Comparison of ENCODE assay signal across 23 cellular contexts in the genomic region with DNA sequence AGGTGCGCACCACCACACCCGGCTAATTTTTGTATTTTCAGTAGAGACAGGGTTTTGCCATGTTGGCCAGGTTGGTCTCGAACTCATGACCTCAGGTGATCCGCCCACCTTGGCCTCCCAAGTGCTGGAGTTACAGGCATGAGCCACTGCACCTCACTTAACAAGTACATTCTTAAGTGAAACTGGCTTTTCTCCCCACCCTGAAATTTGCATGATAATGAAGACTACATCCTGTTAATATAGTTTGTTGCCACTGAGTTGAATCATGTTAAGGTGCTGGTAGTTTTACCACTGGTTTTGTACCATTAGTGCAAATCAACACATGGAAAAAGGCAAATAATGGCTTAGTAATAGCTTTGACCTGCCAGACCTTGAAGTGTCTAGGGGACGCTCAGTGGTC.
DNase-seq lines count a peak whose midpoint lies in the region; ATAC-seq and TF ChIP-seq lines count a peak whose summit lies in the region.
"Had no signal": no experiment of that assay in that cellular context is flagged by ENCODE, and none has a peak within 500 bp of the region (broad histone marks: within the 10 kb centered on the region; RNA-seq: fewer than 3 reads in every experiment).

No MANE protein-coding gene starts in this region.

- H3K9me3 Mint-ChIP-seq in memory B cell: no peaks in the 10 kb centered on the region
- H3K9me3 Mint-ChIP-seq in activated T-helper 2 cell treated with anti-CD3 and anti-CD28 coated beads, Interferon-gamma antibody, Interleukin-2, Interleukin-4, amounts not matched to agents 10 μg/mL and 5 μg/mL and 100 μg/mL, durations not matched to agents 14 hours and 24 hours and 36 hours: no peaks in the 10 kb centered on the region
- H3K9me3 Mint-ChIP-seq: CD8-positive, alpha-beta T cell had no signal

- DNase-seq in GM12865 (ENCODE audit: low read depth) (peak; percentile 39), astrocyte of the hippocampus (ENCODE audit: low read depth, low spot score) (peak; percentile 4), memory B cell (ENCODE audit: low spot score in 2 of 2) (no peak), left lobe of liver (ENCODE audit: low spot score) (no peak)
- DNase-seq in activated T-helper 2 cell treated with anti-CD3 and anti-CD28 coated beads, Interferon-gamma antibody, Interleukin-2, Interleukin-4, amounts not matched to agents 10 μg/mL and 5 μg/mL and 100 μg/mL, durations not matched to agents 14 hours and 24 hours and 36 hours (ENCODE audit: low spot score): no peak
- DNase-seq: AML-193; C1 segment of cervical spinal cord; CD8-positive, alpha-beta T cell; DND-41; GOT3; MG63; NCI-H1048; NCI-H1417 treated with DMSO at 0.1 percent for 48 hours; NCI-H187; NCI-H446; NCI-H526; OCI-M1; SW 1271 had no signal

- H3K36me3 Mint-ChIP-seq in memory B cell: peaks cover 2% of the 10 kb centered on the region
- H3K36me3 Mint-ChIP-seq in activated T-helper 2 cell treated with anti-CD3 and anti-CD28 coated beads, Interferon-gamma antibody, Interleukin-2, Interleukin-4, amounts not matched to agents 10 μg/mL and 5 μg/mL and 100 μg/mL, durations not matched to agents 14 hours and 24 hours and 36 hours (ENCODE audit: low read depth): peaks cover 4% of the 10 kb centered on the region

- intact Hi-C loops in activated T-helper 2 cell treated with anti-CD3 and anti-CD28 coated beads, Interferon-gamma antibody, Interleukin-2, Interleukin-4, amounts not matched to agents 10 μg/mL and 5 μg/mL and 100 μg/mL, durations not matched to agents 14 hours and 24 hours and 36 hours (cut with micrococcal nuclease): no loop called here

- H3K4me1 Mint-ChIP-seq in memory B cell: peaks cover 2% of the 10 kb centered on the region
- H3K4me1 Mint-ChIP-seq in activated T-helper 2 cell treated with anti-CD3 and anti-CD28 coated beads, Interferon-gamma antibody, Interleukin-2, Interleukin-4, amounts not matched to agents 10 μg/mL and 5 μg/mL and 100 μg/mL, durations not matched to agents 14 hours and 24 hours and 36 hours (ENCODE audit: low read depth): peaks cover 1% of the 10 kb centered on the region

- no peak overlapping the region for H3K4me3 ChIP-seq in GM12865 (ENCODE audit: low read depth, low read length)
- H3K4me3 ChIP-seq: K562, MG63 had no signal

- TF ChIP-seq CTCF in GM12865 (IDR thresholded peaks at IDR 0.05; ENCODE audit: insufficient read depth, low read depth, low read length, missing control alignments): no peak

- peak overlapping the region; percentile 25 for H3K27ac Mint-ChIP-seq in memory B cell
- H3K27ac Mint-ChIP-seq in activated T-helper 2 cell treated with anti-CD3 and anti-CD28 coated beads, Interferon-gamma antibody, Interleukin-2, Interleukin-4, amounts not matched to agents 10 μg/mL and 5 μg/mL and 100 μg/mL, durations not matched to agents 14 hours and 24 hours and 36 hours: no peak overlapping the region
- H3K27ac Mint-ChIP-seq: CD8-positive, alpha-beta T cell had no signal

- ATAC-seq in HG02981 (IDR thresholded peaks at IDR 0.05; ENCODE audit: unreplicated experiment) (peak; percentile 51), memory B cell (ENCODE audit: low read depth) (no peak), left lobe of liver (no peak), GM19351 (IDR thresholded peaks at IDR 0.05; ENCODE audit: unreplicated experiment) (no peak)
- ATAC-seq: CD8-positive, alpha-beta T cell; HCT116; HepG2; K562 had no signal

- no peak overlapping the region for H3K4me3 Mint-ChIP-seq in memory B cell
- H3K4me3 Mint-ChIP-seq in activated T-helper 2 cell treated with anti-CD3 and anti-CD28 coated beads, Interferon-gamma antibody, Interleukin-2, Interleukin-4, amounts not matched to agents 10 μg/mL and 5 μg/mL and 100 μg/mL, durations not matched to agents 14 hours and 24 hours and 36 hours (ENCODE audit: low read depth): no peak overlapping the region
- H3K4me3 Mint-ChIP-seq: CD8-positive, alpha-beta T cell had no signal

- H3K27me3 Mint-ChIP-seq in memory B cell: no peaks in the 10 kb centered on the region
- no peaks in the 10 kb centered on the region for H3K27me3 Mint-ChIP-seq in activated T-helper 2 cell treated with anti-CD3 and anti-CD28 coated beads, Interferon-gamma antibody, Interleukin-2, Interleukin-4, amounts not matched to agents 10 μg/mL and 5 μg/mL and 100 μg/mL, durations not matched to agents 14 hours and 24 hours and 36 hours (ENCODE audit: low read depth)

Comparison
In these comparisons a context has a peak if more than half of its experiments do, and no peak if none do; other contexts are left out.
1. DNase-seq: peak in GM12865 (single experiment) and astrocyte of the hippocampus (single experiment); none in memory B cell (0 of 2), activated T-helper 2 cell treated with anti-CD3 and anti-CD28 coated beads, Interferon-gamma antibody, Interleukin-2, Interleukin-4, amounts not matched to agents 10 μg/mL and 5 μg/mL and 100 μg/mL, durations not matched to agents 14 hours and 24 hours and 36 hours (single experiment) and left lobe of liver (single experiment).